In the genomic region with DNA sequence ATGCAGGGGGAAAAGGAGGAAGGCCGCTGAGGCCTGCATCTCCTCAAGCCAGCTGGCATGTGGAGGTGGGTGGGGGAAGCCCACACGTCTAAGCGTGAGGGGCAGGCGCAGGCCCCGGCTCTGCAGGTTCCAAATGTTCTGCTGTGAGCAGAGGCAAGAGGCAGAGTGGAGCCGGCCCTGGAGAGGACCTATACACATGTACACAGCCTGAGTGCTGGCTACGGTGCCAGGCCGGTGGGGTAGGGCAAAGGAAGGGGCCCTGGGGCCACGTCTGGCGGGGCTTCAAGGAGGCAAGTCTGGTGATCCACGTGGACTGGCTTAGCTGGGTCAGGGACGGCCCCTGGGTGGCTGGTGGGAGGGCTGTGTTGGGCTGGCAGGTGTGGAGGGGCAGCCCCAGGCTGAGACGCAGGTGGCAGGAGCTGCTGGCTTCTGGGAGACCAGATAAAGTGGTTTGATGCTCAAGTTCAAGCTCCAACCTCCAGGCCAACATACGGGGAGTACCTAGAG, we compare ENCODE assay signal across 10 cellular contexts.
A peak's percentile ranks its signal among the peaks of the same experiment; 100 is the strongest.
DNase-seq lines count a peak whose midpoint lies in the region; TF ChIP-seq lines count a peak whose summit lies in the region.
"Had no signal": no experiment of that assay in that cellular context is flagged by ENCODE, and none has a peak within 500 bp of the region (broad histone marks: within the 10 kb centered on the region; RNA-seq: fewer than 3 reads in every experiment).

No MANE protein-coding gene starts in this region.

- H3K4me3 ChIP-seq in HEK293 (ENCODE audit: low read depth, low read length) (no peak overlapping the region), HL-60 (replicated peaks; ENCODE audit: insufficient read depth, low read length) (no peak overlapping the region), neutrophil (ENCODE audit: low read depth in 1 of 2, low read length in 1 of 2) (peak overlapping the region; percentile 28 to 71)
- H3K4me3 ChIP-seq: breast epithelium had no signal

- H3K9me3 ChIP-seq in HEK293 (ENCODE audit: control insufficient read depth, insufficient read depth, low read depth, low read length) = no peaks in the 10 kb centered on the region
- no peaks in the 10 kb centered on the region for H3K9me3 ChIP-seq in neutrophil
- H3K9me3 ChIP-seq: breast epithelium had no signal

- TF ChIP-seq CTCF in HEK293 (tag by site-specific recombination; IDR thresholded peaks at IDR 0.05) (no peak), HL-60 (IDR thresholded peaks at IDR 0.05; ENCODE audit: insufficient read depth, low read length) (no peak), neutrophil (IDR thresholded peaks at IDR 0.05) (no peak)

- peak; percentile 58 for TF ChIP-seq POLR2A in GM18951 (IDR thresholded peaks at IDR 0.05; ENCODE audit: extremely low read depth, insufficient read depth, insufficient read length)

- H3K27ac ChIP-seq in HEK293 (ENCODE audit: extremely low read depth, low read depth, low read length) = no peak overlapping the region
- peak overlapping the region; percentile 65 for H3K27ac ChIP-seq in HL-60 (replicated peaks)
- H3K27ac ChIP-seq in neutrophil = peak overlapping the region; percentile 99
- H3K27ac ChIP-seq: breast epithelium, foreskin keratinocyte had no signal

- CTCF ChIA-PET in HEK293 (lab: Yijun Ruan, JAX) = no interaction called here

- H3K27me3 ChIP-seq in HL-60 (ENCODE audit: insufficient read depth, poor library complexity, severe bottlenecking) = no peaks in the 10 kb centered on the region
- H3K27me3 ChIP-seq in neutrophil = no peaks in the 10 kb centered on the region
- H3K27me3 ChIP-seq: breast epithelium, foreskin keratinocyte had no signal

- H3K36me3 ChIP-seq in HEK293 (ENCODE audit: control insufficient read depth in 2 of 2, insufficient read depth in 1 of 2, low read length in 2 of 2) (peaks cover 7 to 81% of the 10 kb centered on the region in 2 experiments; a peak in 2 of 3 replicates), neutrophil (peaks cover 33% of the 10 kb centered on the region)
- H3K36me3 ChIP-seq: breast epithelium had no signal

- in situ Hi-C loops in GM18951 (cut with MboI; ENCODE audit: low sequenced_read_pairs, unreplicated experiment) = loop anchor here (10.0 kb wide), 1 partner anchor 97 kb away; no protein-coding TSS in a partner anchor

- DNase-seq in HL-60 (ENCODE audit: low read depth in 1 of 2, low spot score in 1 of 2) (no peak), NCI-H524 treated with DMSO at 0.1 percent for 48 hours (lab: John Stamatoyannopoulos, UW) (no peak), NCI-H1694 (lab: John Stamatoyannopoulos, UW) (no peak)
- DNase-seq in stimulated activated CD4-positive, alpha-beta T cell treated with anti-CD3 and anti-CD28 coated beads, Interleukin-2, amount 100 ng/mL, for 24 hours = no peak
- DNase-seq: foreskin keratinocyte, NCI-H1048 had no signal

- POLR2A ChIA-PET in HEK293 (lab: Yijun Ruan, JAX) = no interaction called here

- no peaks in the 10 kb centered on the region for H3K4me1 ChIP-seq in HEK293 (ENCODE audit: control insufficient read depth, insufficient read depth, low read length)
- peaks cover 95 to 98% of the 10 kb centered on the region in 2 experiments for H3K4me1 ChIP-seq in neutrophil (ENCODE audit: control insufficient read depth in 1 of 2, insufficient read depth in 1 of 2, low read depth in 1 of 2, low read length in 1 of 2)
- H3K4me1 ChIP-seq: breast epithelium, foreskin keratinocyte had no signal

TF ChIP-seq in HEK293, 187 proteins besides CTCF, POLR2A, EP300 and RAD21:
- TF ChIP-seq ZFHX2 (tag by site-specific recombination; conservative IDR thresholded peaks at IDR 0.05) = peak; percentile 51
- TF ChIP-seq GLIS1 (tag by site-specific recombination; IDR thresholded peaks at IDR 0.05) = no peak
- peak; percentile 58 for TF ChIP-seq EGR2 (tag by site-specific recombination; IDR thresholded peaks at IDR 0.05; ENCODE audit: low read depth)
- TF ChIP-seq, protein P1, sequence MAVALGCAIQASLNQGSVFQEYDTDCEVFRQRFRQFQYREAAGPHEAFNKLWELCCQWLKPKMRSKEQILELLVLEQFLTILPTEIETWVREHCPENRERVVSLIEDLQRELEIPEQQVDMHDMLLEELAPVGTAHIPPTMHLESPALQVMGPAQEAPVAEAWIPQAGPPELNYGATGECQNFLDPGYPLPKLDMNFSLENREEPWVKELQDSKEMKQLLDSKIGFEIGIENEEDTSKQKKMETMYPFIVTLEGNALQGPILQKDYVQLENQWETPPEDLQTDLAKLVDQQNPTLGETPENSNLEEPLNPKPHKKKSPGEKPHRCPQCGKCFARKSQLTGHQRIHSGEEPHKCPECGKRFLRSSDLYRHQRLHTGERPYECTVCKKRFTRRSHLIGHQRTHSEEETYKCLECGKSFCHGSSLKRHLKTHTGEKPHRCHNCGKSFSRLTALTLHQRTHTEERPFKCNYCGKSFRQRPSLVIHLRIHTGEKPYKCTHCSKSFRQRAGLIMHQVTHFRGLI (tag by site-specific recombination; IDR thresholded peaks at IDR 0.05) = peak; percentile 32; the same call in 1 of the 2 replicates
- 0 out of 2 replicates have a peak, but pooled peaks have one; percentile 16 for TF ChIP-seq ZNF600 (tag by site-specific recombination; IDR thresholded peaks at IDR 0.05)
- TF ChIP-seq SETDB1 (IDR thresholded peaks at IDR 0.05; ENCODE audit: insufficient read length, low read length) = no peak

Comparison
In these comparisons a context has a peak if more than half of its experiments do, and no peak if none do; other contexts are left out.
1. H3K4me3 ChIP-seq: peak in neutrophil (2 of 2); none in HEK293 (single experiment) and HL-60 (single experiment).